ENCODE assay signal across 8 cellular contexts in genomic region chr5:176413255-176413565, GRCh38. TPM values are rescaled to one million over a fixed set of nuclear protein-coding genes. Genes with fewer than 3 reads are reported as not detected.
DNase-seq lines count a peak whose midpoint lies in the region; ATAC-seq and TF ChIP-seq lines count a peak whose summit lies in the region.
"Had no signal": no experiment of that assay in that cellular context is flagged by ENCODE, and none has a peak within 500 bp of the region (broad histone marks: within the 10 kb centered on the region; RNA-seq: fewer than 3 reads in every experiment).

No MANE protein-coding gene starts in this region.

- H2AFZ ChIP-seq in PC-3 (ENCODE audit: low read length): no peak overlapping the region

- H3K27me3 ChIP-seq in PC-3 (ENCODE audit: low read length): no peaks in the 10 kb centered on the region

- POLR2A ChIA-PET in PC-3 (lab: Charles Lee; ENCODE audit: unreplicated experiment): no interaction called here

- H3K27ac ChIP-seq in PC-3 (ENCODE audit: low read length): no peak overlapping the region
- H3K27ac ChIP-seq in skin epidermis: peak overlapping the region in 20 of 21 experiments; percentile 29 to 99 (median 95)

- 0 out of 2 replicates have a peak overlapping the region, but pooled peaks have one; percentile 15 for H3K4me2 ChIP-seq in PC-3 (ENCODE audit: low read length)

- ATAC-seq in PC-3: no peak
- ATAC-seq: naive thymus-derived CD4-positive, alpha-beta T cell had no signal

- H3K4me1 ChIP-seq in PC-3 (ENCODE audit: insufficient read depth, low read length): peaks cover 65% of the 10 kb centered on the region

- in situ Hi-C loops in KBM-7 (cut with MboI; ENCODE audit: low pct_unique_long_range_greater_than_20kb, low sequenced_read_pairs): no loop called here

- BruUV-seq in PC-3 (replicated peaks; lab: Mats Ljungman, UMichigan): no TSS peak

- peaks cover 61% of the 10 kb centered on the region for H3K79me2 ChIP-seq in PC-3 (ENCODE audit: low read length)

- H3K9me2 ChIP-seq in PC-3 (replicated peaks; ENCODE audit: low read length): no peaks in the 10 kb centered on the region

- no peak for TF ChIP-seq CTCF in PC-3 (conservative IDR thresholded peaks at IDR 0.05; ENCODE audit: low read depth, low read length)
- TF ChIP-seq CTCF in fibroblast of pulmonary artery (IDR thresholded peaks at IDR 0.05; ENCODE audit: low read length, missing control alignments): no peak

- H3F3A ChIP-seq in PC-3 (ENCODE audit: low read length, unreplicated experiment): no peaks in the 10 kb centered on the region

- H3K9ac ChIP-seq in PC-3 (ENCODE audit: low read length): no peak overlapping the region

- DNase-seq in PC-3 (no peak), fibroblast of pulmonary artery (ENCODE audit: low read depth) (peak; percentile 14), NCI-H2107 (lab: John Stamatoyannopoulos, UW) (no peak), DMS 273 (lab: John Stamatoyannopoulos, UW; ENCODE audit: unreplicated experiment) (no peak), KBM-7 (no peak)
- DNase-seq: naive thymus-derived CD4-positive, alpha-beta T cell; T-helper 1 cell had no signal

- H3K4me3 ChIP-seq in PC-3 (ENCODE audit: low read length): no peak overlapping the region
- no peak overlapping the region for H3K4me3 ChIP-seq in fibroblast of pulmonary artery (replicated peaks; ENCODE audit: low read depth, low read length)
- peak overlapping the region in 5 of 7 experiments; percentile 14 to 98 (median 95) for H3K4me3 ChIP-seq in skin epidermis

- CTCF ChIA-PET in PC-3 (lab: Charles Lee): no interaction called here

- peaks cover 6% of the 10 kb centered on the region; the same call in 1 of the 2 replicates for H3K36me3 ChIP-seq in PC-3 (ENCODE audit: low read depth, low read length)

- peaks cover 16% of the 10 kb centered on the region; the same call in 1 of the 2 replicates for H4K20me1 ChIP-seq in PC-3 (ENCODE audit: low read length)

- H3K9me3 ChIP-seq in PC-3 (ENCODE audit: low read length): no peaks in the 10 kb centered on the region

- intact Hi-C loops in PC-3 (cut with micrococcal nuclease): no loop called here

RNA-seq across cellular contexts. Expression of gene CLTB, which starts 3.1 kb away (rescaled TPM):
- total RNA-seq in PC-3 (2014; rRNA removed): 354 and 460 TPM in 2 replicates

RNA-seq across cellular contexts. Expression of gene HIGD2A, which starts 24.7 kb away (rescaled TPM):
- 164 and 174 TPM in 2 replicates for total RNA-seq in PC-3 (2014; rRNA removed)

RNA-seq across cellular contexts. Expression of gene NOP16, which starts 24.8 kb away (rescaled TPM):
- total RNA-seq in PC-3 (2014; rRNA removed): 92.6 and 103 TPM in 2 replicates

RNA-seq across cellular contexts. Expression of gene FAF2, which starts 35.0 kb away (rescaled TPM):
- total RNA-seq in PC-3 (2014; rRNA removed): 51.4 TPM in 2 replicates

RNA-seq across cellular contexts. Expression of gene ARL10, which starts 47.9 kb away (rescaled TPM):
- total RNA-seq in PC-3 (2014; rRNA removed): 0.15 and 2.6 TPM in 2 replicates

Comparison
In these comparisons a context has a peak if more than half of its experiments do, and no peak if none do; other contexts are left out.
1. H3K4me3 ChIP-seq: peak in skin epidermis (5 of 7); none in PC-3 (single experiment) and fibroblast of pulmonary artery (single experiment).